In genomic region chr13:113970810-113971470, GRCh38 we compare ENCODE assay signal across 10 cellular contexts. TPM values are rescaled to one million over a fixed set of nuclear protein-coding genes. Genes with fewer than 3 reads are reported as not detected.
A peak's percentile ranks its signal among the peaks of the same experiment; 100 is the strongest.
DNase-seq lines count a peak whose midpoint lies in the region; ATAC-seq and TF ChIP-seq lines count a peak whose summit lies in the region.
"Had no signal": no experiment of that assay in that cellular context is flagged by ENCODE, and none has a peak within 500 bp of the region (broad histone marks: within the 10 kb centered on the region; RNA-seq: fewer than 3 reads in every experiment).

No MANE protein-coding gene starts in this region.

- CTCF ChIA-PET in Panc1 (lab: Charles Lee) = no interaction called here

- 0 out of 2 replicates have a peak, but pooled peaks cover 4% of the 10 kb centered on the region for H3K4me1 ChIP-seq in Panc1 (ENCODE audit: control insufficient read depth, insufficient read depth, low read length)
- H3K4me1 ChIP-seq: SJCRH30 had no signal

- POLR2A ChIA-PET in Panc1 (lab: Charles Lee) = no interaction called here

- BruUV-seq in Panc1 (replicated peaks; lab: Mats Ljungman, UMichigan) = no TSS peak

- no peaks in the 10 kb centered on the region for H3K9me3 ChIP-seq in Panc1 (ENCODE audit: control insufficient read depth, insufficient read depth, low read depth, low read length)

- TF ChIP-seq CTCF in C4-2B (conservative IDR thresholded peaks at IDR 0.05) (no peak), Panc1 (IDR thresholded peaks at IDR 0.05) (no peak), fibroblast of the aortic adventitia (IDR thresholded peaks at IDR 0.05; ENCODE audit: insufficient read depth, low read length) (no peak), omental fat pad (IDR thresholded peaks at IDR 0.05) (no peak), GM13976 (IDR thresholded peaks at IDR 0.05; ENCODE audit: borderline replicate concordance, control extremely low read depth, extremely low read depth, insufficient read depth, missing control alignments) (no peak)

- in situ Hi-C loops in Panc1 (cut with HindIII; ENCODE audit: low pct_unique_long_range_greater_than_20kb, low sequenced_read_pairs) (no loop called here), GM13976 (cut with MboI; ENCODE audit: low sequenced_read_pairs, unreplicated experiment) (no loop called here)

- DNase-seq in Panc1 (ENCODE audit: low read depth, low spot score) (no peak), fibroblast of the aortic adventitia (ENCODE audit: low read depth) (peak; percentile 67), omental fat pad (ENCODE audit: low spot score) (no peak), DMS153 treated with DMSO at 0.1 percent for 48 hours (lab: John Stamatoyannopoulos, UW; ENCODE audit: unreplicated experiment) (no peak), mesenteric fat pad (ENCODE audit: low spot score) (no peak), GM13976 (ENCODE audit: low spot score) (no peak)
- DNase-seq: activated CD4-positive, alpha-beta memory T cell treated with anti-CD3 and anti-CD28 coated beads for 36 hours; SJCRH30 had no signal

- no peaks in the 10 kb centered on the region for H3K36me3 ChIP-seq in Panc1 (ENCODE audit: control insufficient read depth, insufficient read depth, low read length)
- H3K36me3 ChIP-seq: SJCRH30 had no signal

- H3K27me3 ChIP-seq in Panc1 (ENCODE audit: control insufficient read depth, insufficient read depth, low read length) = no peaks in the 10 kb centered on the region
- H3K27me3 ChIP-seq: SJCRH30 had no signal

- peak; percentile 67 for ATAC-seq in Panc1
- peak; percentile 76 for ATAC-seq in omental fat pad (ENCODE audit: low FRiP score)
- ATAC-seq in activated CD4-positive, CD25-positive, alpha-beta regulatory T cell treated with anti-CD3 and anti-CD28 coated beads, Interleukin-2, amount 50 U/mL, for 24 hours = no peak

- intact Hi-C loops in Panc1 (cut with micrococcal nuclease; ENCODE audit: unreplicated experiment) = no loop called here

- H3K27ac ChIP-seq in C4-2B (peak overlapping the region; percentile 84), Panc1 (ENCODE audit: low read length) (0 out of 2 replicates have a peak overlapping the region, but pooled peaks have one; percentile 34)
- H3K27ac ChIP-seq: SJCRH30 had no signal

- H3K4me3 ChIP-seq in Panc1 (ENCODE audit: low read depth in 2 of 2, low read length in 2 of 2) = no peak overlapping the region
- H3K4me3 ChIP-seq in fibroblast of the aortic adventitia (ENCODE audit: low read depth, low read length) = no peak overlapping the region
- H3K4me3 ChIP-seq: SJCRH30 had no signal

RNA-seq across cellular contexts. Expression of gene C13orf46, which starts 2.9 kb away (rescaled TPM):
- total RNA-seq in Panc1 (2021; ENCODE audit: unreplicated experiment) (2.6 TPM), fibroblast of the aortic adventitia (ENCODE audit: low replicate concordance) (0.16 and 0.27 TPM in 2 replicates), omental fat pad (1 to 10 TPM in 2 of 4 donors, under 1 TPM in 2; 0.13 to 6.9 (median 1.6) TPM), mesenteric fat pad (2.5 TPM)
- 1.5 TPM for polyA plus RNA-seq in Panc1 (2012; ENCODE audit: insufficient read length)

Comparison
In these comparisons a context has a peak if more than half of its experiments do, and no peak if none do; other contexts are left out.
1. ATAC-seq: peak in Panc1 (single experiment) and omental fat pad (single experiment); none in activated CD4-positive, CD25-positive, alpha-beta regulatory T cell treated with anti-CD3 and anti-CD28 coated beads, Interleukin-2, amount 50 U/mL, for 24 hours (0 of 2).